Comparison of ENCODE assay signal across 27 cellular contexts in the genomic region with DNA sequence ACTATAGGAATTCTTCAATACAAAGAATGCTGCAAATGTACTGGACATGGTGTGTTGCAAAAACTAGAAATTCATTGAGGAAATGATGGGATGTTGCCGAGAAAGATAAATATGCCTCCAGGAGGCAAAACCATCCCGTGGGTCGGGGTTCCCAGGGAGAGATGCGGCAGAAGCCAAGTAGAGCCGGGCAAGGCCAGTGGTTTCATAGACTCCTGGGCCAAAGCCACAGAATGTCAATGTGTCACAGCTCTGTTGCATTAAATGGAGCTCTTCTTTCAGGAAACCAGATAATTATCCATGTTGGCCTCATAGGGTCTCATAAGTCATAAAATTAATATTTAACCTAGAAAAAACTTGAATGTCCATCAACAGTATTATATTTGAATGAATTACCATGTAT.
DNase-seq lines count a peak whose midpoint lies in the region; ATAC-seq, FAIRE-seq and TF ChIP-seq lines count a peak whose summit lies in the region.
"Had no signal": no experiment of that assay in that cellular context is flagged by ENCODE, and none has a peak within 500 bp of the region (broad histone marks: within the 10 kb centered on the region; RNA-seq: fewer than 3 reads in every experiment).

No MANE protein-coding gene starts in this region.

- ATAC-seq in gastroesophageal sphincter: no peak
- ATAC-seq: A549 had no signal

- no peak overlapping the region for H3K14ac ChIP-seq in mesenchymal stem cell (ENCODE audit: low read length in 2 of 2)

- H4K8ac ChIP-seq in mesenchymal stem cell (ENCODE audit: low read length): no peak overlapping the region

- no peak overlapping the region for H3K4me3 ChIP-seq in mesenchymal stem cell (ENCODE audit: insufficient read depth in 1 of 2, low read depth in 1 of 2, low read length in 2 of 2)
- no peak overlapping the region for H3K4me3 ChIP-seq in gastroesophageal sphincter
- no peak overlapping the region for H3K4me3 ChIP-seq in BE2C (ENCODE audit: low read depth, low read length)
- H3K4me3 ChIP-seq: A549, BLaER1 had no signal

- TF ChIP-seq CTCF in gastroesophageal sphincter (IDR thresholded peaks at IDR 0.05): no peak
- no peak for TF ChIP-seq CTCF in progenitor cell of endocrine pancreas (IDR thresholded peaks at IDR 0.05; ENCODE audit: unreplicated experiment)
- TF ChIP-seq CTCF in BE2C (IDR thresholded peaks at IDR 0.05; ENCODE audit: low read depth, low read length): no peak

- no peak overlapping the region for H2BK120ac ChIP-seq in mesenchymal stem cell (ENCODE audit: low read depth, low read length)

- no peaks in the 10 kb centered on the region for H3K36me3 Mint-ChIP-seq in progenitor cell of endocrine pancreas (ENCODE audit: insufficient read depth)
- H3K36me3 Mint-ChIP-seq: CD14-positive monocyte; CD4-positive, alpha-beta memory T cell; CD4-positive, CD25-positive, alpha-beta regulatory T cell; CD8-positive, alpha-beta memory T cell had no signal

- no peak overlapping the region for H2AFZ ChIP-seq in mesenchymal stem cell (ENCODE audit: low read depth, low read length)

- no peak overlapping the region for H2BK15ac ChIP-seq in mesenchymal stem cell (ENCODE audit: low read depth, poor library complexity, severe bottlenecking)

- H3K4ac ChIP-seq in mesenchymal stem cell (ENCODE audit: low read depth in 1 of 2, low read length in 2 of 2): no peak overlapping the region

- H4K91ac ChIP-seq in mesenchymal stem cell (ENCODE audit: low read length): no peak overlapping the region

- no peak overlapping the region for H2AK5ac ChIP-seq in mesenchymal stem cell (ENCODE audit: low read length, severe bottlenecking)

- H3K36me3 ChIP-seq in mesenchymal stem cell (ENCODE audit: control insufficient read depth in 1 of 2, insufficient read depth in 2 of 2, low read depth in 1 of 2, low read length in 2 of 2): no peaks in the 10 kb centered on the region
- no peaks in the 10 kb centered on the region for H3K36me3 ChIP-seq in gastroesophageal sphincter
- no peaks in the 10 kb centered on the region for H3K36me3 ChIP-seq in BE2C
- H3K36me3 ChIP-seq: BLaER1 had no signal

- H3K18ac ChIP-seq in mesenchymal stem cell (ENCODE audit: low read depth in 1 of 2, low read length in 2 of 2): no peak overlapping the region

- no peak overlapping the region for H3K27ac Mint-ChIP-seq in progenitor cell of endocrine pancreas
- H3K27ac Mint-ChIP-seq: B cell; CD14-positive monocyte; CD4-positive, alpha-beta memory T cell; CD4-positive, CD25-positive, alpha-beta regulatory T cell; CD8-positive, alpha-beta memory T cell had no signal

- H3K27me3 Mint-ChIP-seq in progenitor cell of endocrine pancreas: no peaks in the 10 kb centered on the region
- H3K27me3 Mint-ChIP-seq: B cell; CD4-positive, alpha-beta memory T cell; CD4-positive, CD25-positive, alpha-beta regulatory T cell; CD8-positive, alpha-beta memory T cell had no signal

- TF ChIP-seq EP300 in gastroesophageal sphincter (IDR thresholded peaks at IDR 0.05): no peak

- DNase-seq in Daoy (ENCODE audit: low read depth) (peak; percentile 23), M059J (ENCODE audit: low read depth) (peak; percentile 58), RCC 7860 (ENCODE audit: low spot score) (peak; percentile 47), mesenchymal stem cell (no peak), NCI-H1105 (lab: John Stamatoyannopoulos, UW) (no peak), progenitor cell of endocrine pancreas (ENCODE audit: low spot score, unreplicated experiment) (no peak), BE2C (no peak)
- DNase-seq: AML-193; C1 segment of cervical spinal cord; CD4-positive, alpha-beta memory T cell; CD4-positive, CD25-positive, alpha-beta regulatory T cell; CD8-positive, alpha-beta memory T cell; COR-L47; DMS 273 treated with DMSO at 0.1 percent for 48 hours; DMS153; DMS53; DMS79; DND-41; GF-D8 had no signal

- H3K23ac ChIP-seq in mesenchymal stem cell (ENCODE audit: low read length in 2 of 2): no peak overlapping the region

- peaks cover 3% of the 10 kb centered on the region for H3K4me1 Mint-ChIP-seq in progenitor cell of endocrine pancreas (ENCODE audit: low read depth)
- H3K4me1 Mint-ChIP-seq: B cell; CD14-positive monocyte; CD4-positive, alpha-beta memory T cell; CD4-positive, CD25-positive, alpha-beta regulatory T cell; CD8-positive, alpha-beta memory T cell had no signal

- no peak overlapping the region for H2BK5ac ChIP-seq in mesenchymal stem cell (ENCODE audit: low read depth, low read length, poor library complexity, severe bottlenecking)

- no peaks in the 10 kb centered on the region for H3K9me3 Mint-ChIP-seq in progenitor cell of endocrine pancreas (ENCODE audit: low read depth)

- peaks cover 15% of the 10 kb centered on the region for H3K9me3 ChIP-seq in mesenchymal stem cell (ENCODE audit: control insufficient read depth, low read length)
- H3K9me3 ChIP-seq in gastroesophageal sphincter: no peaks in the 10 kb centered on the region
- no peaks in the 10 kb centered on the region for H3K9me3 ChIP-seq in BE2C
- H3K9me3 ChIP-seq: A549, BLaER1 had no signal

- H3K27me3 ChIP-seq in mesenchymal stem cell (ENCODE audit: control insufficient read depth in 1 of 2, insufficient read depth in 1 of 2, low read length in 2 of 2) (no peaks in the 10 kb centered on the region), gastroesophageal sphincter (no peaks in the 10 kb centered on the region), BE2C (no peaks in the 10 kb centered on the region)
- H3K27me3 ChIP-seq: BLaER1 had no signal

- no peaks in the 10 kb centered on the region for H3K79me1 ChIP-seq in mesenchymal stem cell (replicated peaks; ENCODE audit: low read length, poor library complexity, severe bottlenecking)

- H3K27ac ChIP-seq in mesenchymal stem cell (ENCODE audit: low read length, poor library complexity, severe bottlenecking) (peak overlapping the region; percentile 59), gastroesophageal sphincter (no peak overlapping the region)
- H3K27ac ChIP-seq: 22Rv1, A549, BLaER1 had no signal

- no peak overlapping the region for H3K9ac ChIP-seq in mesenchymal stem cell (ENCODE audit: low read length)
- H3K9ac ChIP-seq: BLaER1 had no signal

- 89% methylated on average over 5 of the region's 5 CpGs for WGBS in mesenchymal stem cell
- WGBS in gastroesophageal sphincter (ENCODE audit: low coverage in 1 of 2), 2 donors: 60 to 76% methylated on average over 2 to 5 of the region's 5 CpGs

- H3K4me2 ChIP-seq in mesenchymal stem cell (ENCODE audit: low read length, poor library complexity, severe bottlenecking): peak overlapping the region; percentile 53
- H3K4me2 ChIP-seq: A549, BLaER1 had no signal

- FAIRE-seq in RCC 7860 (lab: Jason Lieb, UNC): peak; percentile 60
- FAIRE-seq: A549, GM12891, GM19239 had no signal

- peaks cover 2% of the 10 kb centered on the region for H3K4me1 ChIP-seq in mesenchymal stem cell (ENCODE audit: control insufficient read depth, insufficient read depth, low read depth, low read length)
- H3K4me1 ChIP-seq in gastroesophageal sphincter: no peaks in the 10 kb centered on the region
- H3K4me1 ChIP-seq in BE2C: peaks cover 18% of the 10 kb centered on the region
- H3K4me1 ChIP-seq: A549, BLaER1 had no signal

- no peak overlapping the region for H2BK12ac ChIP-seq in mesenchymal stem cell (ENCODE audit: low read length in 2 of 2)

- no peak for TF ChIP-seq POLR2A in gastroesophageal sphincter (IDR thresholded peaks at IDR 0.05)

- no peak overlapping the region for H3K4me3 Mint-ChIP-seq in progenitor cell of endocrine pancreas (ENCODE audit: low read depth)
- H3K4me3 Mint-ChIP-seq: B cell; CD14-positive monocyte; CD4-positive, alpha-beta memory T cell; CD4-positive, CD25-positive, alpha-beta regulatory T cell; CD8-positive, alpha-beta memory T cell had no signal

Comparison
In these comparisons a context has a peak if more than half of its experiments do, and no peak if none do; other contexts are left out.
1. DNase-seq: peak in Daoy (single experiment), M059J (single experiment) and RCC 7860 (single experiment); none in mesenchymal stem cell (single experiment), NCI-H1105 (single experiment), progenitor cell of endocrine pancreas (single experiment) and BE2C (single experiment).